21 cellular contexts compared by ENCODE assay signal in genomic region chr14:50364792-50365191, GRCh38. TPM values are rescaled to one million over a fixed set of nuclear protein-coding genes. Genes with fewer than 3 reads are reported as not detected.
A peak's percentile ranks its signal among the peaks of the same experiment; 100 is the strongest.
DNase-seq lines count a peak whose midpoint lies in the region; ATAC-seq and TF ChIP-seq lines count a peak whose summit lies in the region.
"Had no signal": no experiment of that assay in that cellular context is flagged by ENCODE, and none has a peak within 500 bp of the region (broad histone marks: within the 10 kb centered on the region; RNA-seq: fewer than 3 reads in every experiment).

No MANE protein-coding gene starts in this region.

- peaks cover 8% of the 10 kb centered on the region for H3K9me3 Mint-ChIP-seq in progenitor cell of endocrine pancreas (ENCODE audit: low read depth)
- H3K9me3 Mint-ChIP-seq: T-cell had no signal

- POLR2A ChIA-PET in PC-3 (lab: Charles Lee; ENCODE audit: unreplicated experiment) = interaction anchor here (0.6 kb wide), 1 partner anchor 159 kb away, joined by 3 read pairs; no protein-coding TSS in a partner anchor

- no peaks in the 10 kb centered on the region for H4K20me1 ChIP-seq in PC-3 (ENCODE audit: low read length)
- no peaks in the 10 kb centered on the region for H4K20me1 ChIP-seq in hepatocyte (ENCODE audit: insufficient read depth, poor library complexity, severe bottlenecking)

- H3F3A ChIP-seq in PC-3 (ENCODE audit: low read length, unreplicated experiment) = no peaks in the 10 kb centered on the region

- no peak overlapping the region for H3K27ac ChIP-seq in PC-3 (ENCODE audit: low read length)
- H3K27ac ChIP-seq in hepatocyte = peak overlapping the region; percentile 53
- no peak overlapping the region for H3K27ac ChIP-seq in adrenal gland
- H3K27ac ChIP-seq: cardiac muscle cell, VCaP had no signal

- intact Hi-C loops in PC-3 (cut with micrococcal nuclease) = no loop called here
- intact Hi-C loops in adrenal gland (cut with DNase I) = no loop called here

- 56% methylated on average over 1 of the region's 1 CpG for WGBS in hepatocyte (ENCODE audit: low lambda C conversion rate, missing lambda C conversion rate)
- 89 to 93% (median 91%) methylated on average over 1 of the region's 1 CpG for WGBS in adrenal gland, 4 donors

- peaks cover 20% of the 10 kb centered on the region for H3K4me1 ChIP-seq in PC-3 (ENCODE audit: insufficient read depth, low read length)
- peaks cover 10% of the 10 kb centered on the region for H3K4me1 ChIP-seq in hepatocyte (ENCODE audit: insufficient read depth)
- peaks cover 21 to 24% of the 10 kb centered on the region in 2 donors for H3K4me1 ChIP-seq in adrenal gland (replicated peaks in 1 of 2)

- no TSS peak for BruUV-seq in PC-3 (replicated peaks; lab: Mats Ljungman, UMichigan)

- 0 out of 2 replicates have a peak, but pooled peaks have one; percentile 23 for TF ChIP-seq CTCF in PC-3 (conservative IDR thresholded peaks at IDR 0.05; ENCODE audit: low read depth, low read length)
- no peak for TF ChIP-seq CTCF in hepatocyte (IDR thresholded peaks at IDR 0.05; ENCODE audit: poor library complexity)
- peak; percentile 21 for TF ChIP-seq CTCF in progenitor cell of endocrine pancreas (IDR thresholded peaks at IDR 0.05; ENCODE audit: unreplicated experiment)
- TF ChIP-seq CTCF in adrenal gland (IDR thresholded peaks at IDR 0.05) = no peak

- no peak for TF ChIP-seq POLR2A in adrenal gland (IDR thresholded peaks at IDR 0.05)

- peak; percentile 36 for ATAC-seq in GM18861 (IDR thresholded peaks at IDR 0.05; ENCODE audit: unreplicated experiment)
- ATAC-seq in PC-3 = peak; percentile 52
- ATAC-seq in SK-N-SH treated with all-trans-retinoic acid at 6 μM for 48 hours = no peak
- ATAC-seq: sciatic nerve, T-cell had no signal

- H3K27me3 ChIP-seq in PC-3 (ENCODE audit: low read length) (no peaks in the 10 kb centered on the region), hepatocyte (no peaks in the 10 kb centered on the region), adrenal gland (no peaks in the 10 kb centered on the region)
- H3K27me3 ChIP-seq: cardiac muscle cell had no signal

- CTCF ChIA-PET in PC-3 (lab: Charles Lee) = no interaction called here

- no peak overlapping the region for H3K27ac Mint-ChIP-seq in progenitor cell of endocrine pancreas

- H3K9me2 ChIP-seq in PC-3 (replicated peaks; ENCODE audit: low read length) = no peaks in the 10 kb centered on the region
- H3K9me2 ChIP-seq in hepatocyte (replicated peaks; ENCODE audit: insufficient read depth) = no peaks in the 10 kb centered on the region

- H2AFZ ChIP-seq in PC-3 (ENCODE audit: low read length) (no peak overlapping the region), hepatocyte (no peak overlapping the region)

- H3K9me3 ChIP-seq in PC-3 (ENCODE audit: low read length) (no peaks in the 10 kb centered on the region), hepatocyte (ENCODE audit: low read depth) (no peaks in the 10 kb centered on the region), adrenal gland (replicated peaks in 1 of 3) (no peaks in the 10 kb centered on the region)

- peaks cover 13% of the 10 kb centered on the region for H3K4me1 Mint-ChIP-seq in progenitor cell of endocrine pancreas (ENCODE audit: low read depth)

- H3K4me2 ChIP-seq in PC-3 (ENCODE audit: low read length) = peak overlapping the region; percentile 15; the same call in 1 of the 2 replicates
- peak overlapping the region; percentile 25 for H3K4me2 ChIP-seq in hepatocyte

- H3K36me3 ChIP-seq in PC-3 (ENCODE audit: low read depth, low read length) = no peaks in the 10 kb centered on the region
- H3K36me3 ChIP-seq in hepatocyte (replicated peaks; ENCODE audit: insufficient read depth, low read depth) = no peaks in the 10 kb centered on the region
- no peaks in the 10 kb centered on the region for H3K36me3 ChIP-seq in adrenal gland (replicated peaks in 1 of 2)
- H3K36me3 ChIP-seq: cardiac muscle cell had no signal

- H3K4me3 ChIP-seq in PC-3 (ENCODE audit: low read length) (no peak overlapping the region), hepatocyte (no peak overlapping the region), adrenal gland (no peak overlapping the region)
- H3K4me3 ChIP-seq: cardiac muscle cell had no signal

- H3K4me3 Mint-ChIP-seq in progenitor cell of endocrine pancreas (ENCODE audit: low read depth) = no peak overlapping the region
- H3K4me3 Mint-ChIP-seq: activated CD4-positive, alpha-beta memory T cell treated with anti-CD3 and anti-CD28 coated beads, Interleukin-2, amount 10 ng/mL, durations not matched to agents 7 days and 5 days had no signal

- no peaks in the 10 kb centered on the region for H3K27me3 Mint-ChIP-seq in progenitor cell of endocrine pancreas
- H3K27me3 Mint-ChIP-seq: activated naive CD8-positive, alpha-beta T cell; T-cell had no signal

- H3K79me2 ChIP-seq in PC-3 (ENCODE audit: low read length) (no peaks in the 10 kb centered on the region), hepatocyte (no peaks in the 10 kb centered on the region)

- no peaks in the 10 kb centered on the region for H3K36me3 Mint-ChIP-seq in progenitor cell of endocrine pancreas (ENCODE audit: insufficient read depth)
- H3K36me3 Mint-ChIP-seq: activated naive CD8-positive, alpha-beta T cell had no signal

- DNase-seq in PC-3 = peak; percentile 45
- peak; percentile 32 for DNase-seq in hepatocyte (ENCODE audit: low spot score)
- no peak for DNase-seq in progenitor cell of endocrine pancreas (ENCODE audit: low spot score, unreplicated experiment)
- DNase-seq in adrenal gland = no peak
- DNase-seq in NCI-H187 (lab: John Stamatoyannopoulos, UW) = no peak
- no peak for DNase-seq in T-helper 2 cell
- DNase-seq: activated CD4-positive, alpha-beta memory T cell treated with anti-CD3 and anti-CD28 coated beads, Interleukin-2, amount 10 ng/mL, durations not matched to agents 7 days and 5 days; activated T-cell treated with anti-CD3 and anti-CD28 coated beads, Interleukin-2, amount 50 U/mL, for 48 hours; effector CD8-positive, alpha-beta T cell; GOT3; kidney glomerular epithelial cell; NCI-H1417; occipital lobe; stimulated activated CD4-positive, alpha-beta T cell treated with anti-CD3 and anti-CD28 coated beads, Interleukin-4, amount 100 ng/mL, for 1 hour; T-cell had no signal

- no peak overlapping the region for H3K9ac ChIP-seq in PC-3 (ENCODE audit: low read length)

TF ChIP-seq in SK-N-SH treated with all-trans-retinoic acid at 6 μM for 48 hours, 23 proteins besides CTCF, POLR2A, EP300 and RAD21 (continues in another document):
- TF ChIP-seq PATZ1 (CRISPR knock-in tag; IDR thresholded peaks at IDR 0.05; ENCODE audit: borderline replicate concordance) (no peak), ZNF70 (CRISPR knock-in tag; IDR thresholded peaks at IDR 0.05) (no peak), ESRRG (CRISPR knock-in tag; IDR thresholded peaks at IDR 0.05) (no peak), TCF4 (CRISPR knock-in tag; IDR thresholded peaks at IDR 0.05; ENCODE audit: borderline replicate concordance) (no peak), OSR1 (CRISPR knock-in tag; IDR thresholded peaks at IDR 0.05) (no peak), PPARA (CRISPR knock-in tag; IDR thresholded peaks at IDR 0.05; ENCODE audit: borderline replicate concordance) (no peak), ZNF565 (CRISPR knock-in tag; conservative IDR thresholded peaks at IDR 0.05; ENCODE audit: low read depth) (no peak), ISL1 (CRISPR knock-in tag; IDR thresholded peaks at IDR 0.05) (no peak)

RNA-seq across cellular contexts. Expression of gene CDKL1, which starts 31.9 kb away (rescaled TPM):
- 7.1 and 14.4 TPM in 2 replicates for total RNA-seq in PC-3 (2014; rRNA removed)
- total RNA-seq in hepatocyte = 6.1 and 13.1 TPM in 2 replicates
- polyA plus RNA-seq in hepatocyte = 1.7 and 1.9 TPM in 2 replicates
- 1.3 and 1.5 TPM in 2 replicates for total RNA-seq in progenitor cell of endocrine pancreas
- 10 to 100 TPM in 3 of 8 donors, 1 to 10 TPM in 5; 1.8 to 14.8 (median 7.6) TPM for total RNA-seq in adrenal gland
- polyA plus RNA-seq in adrenal gland = 1 to 10 TPM; 1.5 to 8.3 (median 3.1) TPM

RNA-seq across cellular contexts. Expression of gene DMAC2L, which starts 52.7 kb away (rescaled TPM):
- total RNA-seq in PC-3 (2014; rRNA removed) = 2.3 and 18.1 TPM in 2 replicates
- total RNA-seq in hepatocyte = 10.8 and 19.1 TPM in 2 replicates
- polyA plus RNA-seq in hepatocyte = 12.5 and 14.1 TPM in 2 replicates
- 19.6 and 21.7 TPM in 2 replicates for total RNA-seq in progenitor cell of endocrine pancreas
- 10 to 100 TPM in 6 of 8 donors, 1 to 10 TPM in 2; 4.8 to 19.9 (median 13.7) TPM for total RNA-seq in adrenal gland
- polyA plus RNA-seq in adrenal gland = 10 to 100 TPM in 2 of 3 donors, 1 to 10 TPM in 1; 9.4 to 15.0 (median 12.3) TPM

RNA-seq across cellular contexts. Expression of gene L2HGDH, which starts 52.8 kb away (rescaled TPM):
- total RNA-seq in PC-3 (2014; rRNA removed) = 27.8 and 41.6 TPM in 2 replicates
- total RNA-seq in hepatocyte = 9.7 and 11.8 TPM in 2 replicates
- polyA plus RNA-seq in hepatocyte = 5.3 and 5.8 TPM in 2 replicates
- 13.1 and 14.4 TPM in 2 replicates for total RNA-seq in progenitor cell of endocrine pancreas
- total RNA-seq in adrenal gland = 1 to 10 TPM; 1.3 to 8.9 (median 4.8) TPM
- polyA plus RNA-seq in adrenal gland = 1 to 10 TPM; 1.2 to 5.7 (median 1.3) TPM

Comparison
In these comparisons a context has a peak if more than half of its experiments do, and no peak if none do; other contexts are left out.
1. DNase-seq: peak in PC-3 (single experiment) and hepatocyte (single experiment); none in progenitor cell of endocrine pancreas (single experiment), adrenal gland (0 of 7), NCI-H187 (0 of 2) and T-helper 2 cell (0 of 5).
2. CTCF ChIP-seq: peak in PC-3 (single experiment) and progenitor cell of endocrine pancreas (single experiment); none in hepatocyte (single experiment) and adrenal gland (0 of 6).